In the genomic region with DNA sequence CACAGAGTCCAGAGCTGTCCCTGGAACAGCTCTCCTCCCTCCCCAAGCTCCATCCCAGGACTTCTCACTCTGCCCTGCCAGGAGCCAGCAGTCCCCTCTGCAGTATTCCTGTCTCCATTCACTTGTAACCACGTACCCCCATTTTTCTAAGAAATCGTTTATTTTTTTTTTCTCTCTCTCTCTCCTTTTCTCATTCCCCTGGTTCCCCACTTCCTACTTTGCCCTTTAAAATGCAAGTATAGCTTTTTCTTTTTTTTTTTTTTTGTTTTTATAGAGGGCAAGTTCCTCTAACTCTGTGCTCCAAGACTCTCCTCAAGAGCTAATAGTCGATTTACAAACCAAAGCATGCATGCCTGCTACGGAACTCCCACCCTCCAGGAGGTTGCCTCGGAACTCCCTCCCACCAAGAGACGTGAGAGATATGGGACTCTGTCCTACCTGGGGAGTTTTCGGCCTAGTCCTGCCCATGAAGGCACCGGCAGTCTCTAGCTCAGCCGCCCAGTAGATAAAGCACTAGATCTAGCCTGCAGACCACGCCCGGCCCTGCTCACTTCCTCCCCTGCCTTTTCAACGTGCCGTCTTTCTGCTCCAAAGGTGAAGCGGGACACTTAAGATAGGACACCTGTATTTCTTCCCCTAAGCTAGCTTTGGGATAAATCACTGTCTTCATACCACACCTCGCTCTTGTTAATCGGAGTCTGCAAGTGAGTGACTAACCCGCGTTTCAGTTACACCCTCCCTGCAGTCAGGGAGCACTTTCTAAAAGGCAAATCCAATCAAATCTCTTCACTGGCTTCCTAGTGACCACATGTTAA, we compare ENCODE assay signal across 14 cellular contexts. TPM values are rescaled to one million over a fixed set of nuclear protein-coding genes. Genes with fewer than 3 reads are reported as not detected.
DNase-seq lines count a peak whose midpoint lies in the region; ATAC-seq and TF ChIP-seq lines count a peak whose summit lies in the region.
"Had no signal": no experiment of that assay in that cellular context is flagged by ENCODE, and none has a peak within 500 bp of the region (broad histone marks: within the 10 kb centered on the region; RNA-seq: fewer than 3 reads in every experiment).

No MANE protein-coding gene starts in this region.

- TF ChIP-seq POLR2A in HCT116 (IDR thresholded peaks at IDR 0.05; ENCODE audit: borderline replicate concordance, extremely low read depth, insufficient read depth, insufficient read length): no peak

- H3K27ac Mint-ChIP-seq in activated naive CD8-positive, alpha-beta T cell treated with anti-CD3 and anti-CD28 coated beads, Interleukin-2, amount 50 U/mL, for 24 hours: peak overlapping the region; percentile 92
- peak overlapping the region; percentile 72 to 86 for H3K27ac Mint-ChIP-seq in natural killer cell
- H3K27ac Mint-ChIP-seq: HFFc6 had no signal

- RAD21 ChIA-PET in HCT116 (lab: Charles Lee; ENCODE audit: low non-redundant PET in 1 of 2, low total read pairs in 2 of 2, uncharacterized antibody in 2 of 2, unreplicated experiment in 2 of 2): no interaction called here

- H4K20me1 ChIP-seq in HCT116 (ENCODE audit: insufficient read depth): no peaks in the 10 kb centered on the region

- no TSS peak for BruUV-seq in HCT116 (replicated peaks; lab: Mats Ljungman, UMichigan)

- peak overlapping the region; percentile 100 for H2AFZ ChIP-seq in HCT116 (ENCODE audit: low read depth, low read length, poor library complexity, severe bottlenecking)

- H3K36me3 Mint-ChIP-seq in activated naive CD8-positive, alpha-beta T cell treated with anti-CD3 and anti-CD28 coated beads, Interleukin-2, amount 50 U/mL, for 24 hours (ENCODE audit: low read depth): peaks cover 46% of the 10 kb centered on the region
- H3K36me3 Mint-ChIP-seq in natural killer cell: no peaks in the 10 kb centered on the region

- H3K9me3 ChIP-seq in HCT116 (ENCODE audit: control insufficient read depth in 1 of 2, insufficient read depth in 1 of 2, low read depth in 1 of 2, low read length in 2 of 2): no peaks in the 10 kb centered on the region
- H3K9me3 ChIP-seq: body of pancreas had no signal

- peak overlapping the region; percentile 50 to 62 for H3K4me3 ChIP-seq in HCT116 (replicated peaks in 1 of 2; ENCODE audit: low read depth in 1 of 2, low read length in 2 of 2)
- H3K4me3 ChIP-seq: body of pancreas had no signal

- peak overlapping the region; percentile 98 for H3K4me2 ChIP-seq in HCT116 (ENCODE audit: low read length)

- no peak for TF ChIP-seq RAD21 in HCT116 (IDR thresholded peaks at IDR 0.05; ENCODE audit: low read depth)

- DNase-seq in HCT116 (ENCODE audit: low read depth, low spot score): peak; percentile 33
- DNase-seq in RKO (ENCODE audit: low spot score): peak; percentile 52
- DNase-seq in activated naive CD8-positive, alpha-beta T cell treated with anti-CD3 and anti-CD28 coated beads, Interleukin-2, amount 50 U/mL, for 24 hours: peak; percentile 44
- DNase-seq in natural killer cell: no peak
- DNase-seq in GOT3 (lab: John Stamatoyannopoulos, UW): no peak
- DNase-seq in NCI-H1092 treated with DMSO at 0.1 percent for 48 hours (lab: John Stamatoyannopoulos, UW): no peak
- DNase-seq: DMS79 treated with DMSO at 0.1 percent for 48 hours, HFFc6, mammary epithelial cell, NCI-H1436, PC-3 had no signal

- H3K4me1 ChIP-seq in HCT116 (ENCODE audit: control insufficient read depth in 1 of 2, insufficient read depth in 2 of 2, low read length in 2 of 2): peaks cover 3 to 24% of the 10 kb centered on the region in 2 experiments; a peak in 3 of 4 replicates
- H3K4me1 ChIP-seq: body of pancreas had no signal

- intact Hi-C loops in HCT116 (cut with micrococcal nuclease) (no loop called here), natural killer cell (cut with micrococcal nuclease) (no loop called here)

- H3K9me2 ChIP-seq in HCT116 (ENCODE audit: insufficient read depth): no peaks in the 10 kb centered on the region

- H3K9me3 Mint-ChIP-seq in activated naive CD8-positive, alpha-beta T cell treated with anti-CD3 and anti-CD28 coated beads, Interleukin-2, amount 50 U/mL, for 24 hours: no peaks in the 10 kb centered on the region
- H3K9me3 Mint-ChIP-seq in natural killer cell: no peaks in the 10 kb centered on the region
- H3K9me3 Mint-ChIP-seq: HFFc6 had no signal

- TF ChIP-seq CTCF in HCT116 (IDR thresholded peaks at IDR 0.05 in 2 of 3, conservative IDR thresholded peaks at IDR 0.05 in 1 of 3; ENCODE audit: borderline replicate concordance in 1 of 3, insufficient read depth in 1 of 3, low read depth in 2 of 3, low read length in 2 of 3) (no peak), natural killer cell (IDR thresholded peaks at IDR 0.05) (no peak)

- H3K27me3 ChIP-seq in HCT116 (ENCODE audit: insufficient read depth, low read length): no peaks in the 10 kb centered on the region
- H3K27me3 ChIP-seq: body of pancreas had no signal

- CTCF ChIA-PET in HCT116 (lab: Charles Lee): no interaction called here

- peak overlapping the region; percentile 88 for H3K4me3 Mint-ChIP-seq in activated naive CD8-positive, alpha-beta T cell treated with anti-CD3 and anti-CD28 coated beads, Interleukin-2, amount 50 U/mL, for 24 hours
- peak overlapping the region; percentile 84 for H3K4me3 Mint-ChIP-seq in natural killer cell
- H3K4me3 Mint-ChIP-seq: HFFc6 had no signal

- no peaks in the 10 kb centered on the region for H3K79me2 ChIP-seq in HCT116 (ENCODE audit: insufficient read depth, low read length)

- peak; percentile 85 for ATAC-seq in HCT116
- peak; percentile 38 for ATAC-seq in activated naive CD8-positive, alpha-beta T cell treated with anti-CD3 and anti-CD28 coated beads, Interleukin-2, amount 50 U/mL, for 24 hours
- peak; percentile 23 to 49 (median 27) for ATAC-seq in natural killer cell
- ATAC-seq in HG02678 (IDR thresholded peaks at IDR 0.05; ENCODE audit: unreplicated experiment): no peak
- ATAC-seq: body of pancreas, PC-3 had no signal

- peak overlapping the region; percentile 64 for H3K9ac ChIP-seq in HCT116 (ENCODE audit: low read length)

- POLR2A ChIA-PET in HCT116 (lab: Charles Lee): interaction anchor here (0.6 kb wide), 1 partner anchor 1489 kb away, joined by 3 read pairs; no protein-coding TSS in a partner anchor

- H3K4me1 Mint-ChIP-seq in activated naive CD8-positive, alpha-beta T cell treated with anti-CD3 and anti-CD28 coated beads, Interleukin-2, amount 50 U/mL, for 24 hours: peaks cover 68% of the 10 kb centered on the region
- peaks cover 39 to 46% of the 10 kb centered on the region in 2 donors for H3K4me1 Mint-ChIP-seq in natural killer cell

- no peaks in the 10 kb centered on the region for H3K36me3 ChIP-seq in HCT116 (ENCODE audit: control insufficient read depth in 1 of 2, insufficient read depth in 2 of 2, low read length in 2 of 2)

- no peaks in the 10 kb centered on the region for H3K27me3 Mint-ChIP-seq in activated naive CD8-positive, alpha-beta T cell treated with anti-CD3 and anti-CD28 coated beads, Interleukin-2, amount 50 U/mL, for 24 hours
- H3K27me3 Mint-ChIP-seq in natural killer cell (ENCODE audit: low read depth in 2 of 2): no peaks in the 10 kb centered on the region

- peak overlapping the region; percentile 31 for H3K27ac ChIP-seq in HCT116 (ENCODE audit: low read depth, low read length)
- H3K27ac ChIP-seq: body of pancreas had no signal

TF ChIP-seq in HCT116, 20 proteins besides CTCF, POLR2A, EP300 and RAD21:
- no peak; the same call in 1 of the 2 replicates for TF ChIP-seq POLR2AphosphoS5 (IDR thresholded peaks at IDR 0.05; ENCODE audit: low read depth, low read length)
- TF ChIP-seq EZH2phosphoT487 (IDR thresholded peaks at IDR 0.05; ENCODE audit: borderline replicate concordance): no peak
- no peak for TF ChIP-seq ATF3 (IDR thresholded peaks at IDR 0.05)
- no peak for TF ChIP-seq ZFX (IDR thresholded peaks at IDR 0.05)

RNA-seq across cellular contexts. Expression of gene TNFRSF9, which starts 27.7 kb away (rescaled TPM):
- total RNA-seq in HCT116 (2021; ENCODE audit: unreplicated experiment) (0.20 TPM), natural killer cell (1 to 10 TPM; 2.6 to 6.4 (median 4.2) TPM)
- polyA plus RNA-seq in HCT116 (2012): 0.22 and 0.39 TPM in 2 replicates
- total RNA-seq: fibroblast of lung, HFFc6, mammary epithelial cell had no signal
- polyA plus RNA-seq: mammary epithelial cell had no signal

RNA-seq across cellular contexts. Expression of gene PARK7, which starts 48.6 kb away (rescaled TPM):
- 370 TPM for total RNA-seq in HCT116 (2021; ENCODE audit: unreplicated experiment)
- polyA plus RNA-seq in HCT116 (2012): 294 and 378 TPM in 2 replicates
- 100 to 1,000 TPM; 120 to 127 (median 127) TPM for total RNA-seq in natural killer cell

Comparison
In these comparisons a context has a peak if more than half of its experiments do, and no peak if none do; other contexts are left out.
1. DNase-seq: peak in HCT116 (single experiment), RKO (single experiment) and activated naive CD8-positive, alpha-beta T cell treated with anti-CD3 and anti-CD28 coated beads, Interleukin-2, amount 50 U/mL, for 24 hours (single experiment); none in natural killer cell (single experiment), GOT3 (single experiment) and NCI-H1092 treated with DMSO at 0.1 percent for 48 hours (single experiment).